30 cellular contexts compared by ENCODE assay signal in the genomic region with DNA sequence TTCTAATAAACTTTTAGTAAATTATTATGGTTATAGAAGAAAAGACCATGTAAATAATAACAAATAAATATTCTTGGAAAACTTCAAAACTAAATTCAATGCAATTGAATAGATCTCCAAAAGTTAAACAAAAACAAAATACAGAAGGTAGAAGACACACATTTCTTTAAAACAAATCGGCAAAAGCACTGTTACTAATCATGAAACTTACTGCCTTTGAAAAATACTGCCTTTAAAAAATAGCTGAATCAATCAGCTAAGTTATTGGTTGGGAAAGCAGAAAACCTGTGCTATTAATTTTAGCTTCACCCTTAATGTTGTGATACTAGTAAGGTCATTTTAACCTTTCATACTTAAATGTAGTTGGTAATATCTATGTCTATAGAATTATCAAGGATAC. TPM values are rescaled to one million over a fixed set of nuclear protein-coding genes. Genes with fewer than 3 reads are reported as not detected.
A peak's percentile ranks its signal among the peaks of the same experiment; 100 is the strongest.
DNase-seq lines count a peak whose midpoint lies in the region; ATAC-seq and TF ChIP-seq lines count a peak whose summit lies in the region.
"Had no signal": no experiment of that assay in that cellular context is flagged by ENCODE, and none has a peak within 500 bp of the region (broad histone marks: within the 10 kb centered on the region; RNA-seq: fewer than 3 reads in every experiment).

No MANE protein-coding gene starts in this region.

- in situ Hi-C loops in GM18951 (cut with MboI; ENCODE audit: low sequenced_read_pairs, unreplicated experiment) = no loop called here

- ATAC-seq in activated CD8-positive, alpha-beta T cell treated with anti-CD3 and anti-CD28 coated beads for 36 hours = no peak
- no peak for ATAC-seq in memory B cell (ENCODE audit: low read depth)
- no peak for ATAC-seq in GM18867 (IDR thresholded peaks at IDR 0.05; ENCODE audit: unreplicated experiment)
- no peak for ATAC-seq in GM19035 (IDR thresholded peaks at IDR 0.05; ENCODE audit: unreplicated experiment)
- ATAC-seq: left lung, sciatic nerve had no signal

- peak; percentile 19 for TF ChIP-seq POLR2A in GM18951 (IDR thresholded peaks at IDR 0.05; ENCODE audit: extremely low read depth, insufficient read depth, insufficient read length)

- TF ChIP-seq CTCF in activated CD8-positive, alpha-beta T cell treated with anti-CD3 and anti-CD28 coated beads for 36 hours (IDR thresholded peaks at IDR 0.05) = no peak

- DNase-seq in activated T-cell treated with anti-CD3 and anti-CD28 coated beads, Interleukin-2, amount 50 U/mL, for 24 hours = no peak
- no peak for DNase-seq in activated T-cell treated with anti-CD3 and anti-CD28 coated beads, Interleukin-2, amount 50 U/mL, for 1 hour
- DNase-seq in activated CD8-positive, alpha-beta T cell treated with anti-CD3 and anti-CD28 coated beads for 36 hours = no peak
- no peak for DNase-seq in memory B cell (ENCODE audit: low spot score in 2 of 2)
- DNase-seq in stimulated activated naive CD4-positive, alpha-beta T cell (lab: John Stamatoyannopoulos, UW) = no peak
- DNase-seq: ACHN; activated CD4-positive, alpha-beta T cell treated with anti-CD3 and anti-CD28 coated beads, Interleukin-2, amount 50 U/mL, for 1 hour; activated naive CD4-positive, alpha-beta T cell; amygdala; Caco-2; effector CD4-positive, alpha-beta T cell; GDM1; glutamatergic neuron; H7; left lung; NCI-H1048; NCI-H1694; NCI-H2171 treated with DMSO at 0.1 percent for 48 hours; NCI-H524; stimulated activated naive CD4-positive, alpha-beta T cell treated with Interleukin-2 at 50 U/mL for 16 hours had no signal

- H3K27me3 Mint-ChIP-seq in activated T-cell treated with anti-CD3 and anti-CD28 coated beads, Interleukin-2, amount 50 U/mL, for 24 hours = no peaks in the 10 kb centered on the region
- H3K27me3 Mint-ChIP-seq in activated CD8-positive, alpha-beta T cell treated with anti-CD3 and anti-CD28 coated beads for 36 hours = no peaks in the 10 kb centered on the region
- H3K27me3 Mint-ChIP-seq in memory B cell = no peaks in the 10 kb centered on the region
- H3K27me3 Mint-ChIP-seq: IgD-negative memory B cell had no signal

- peak overlapping the region; percentile 63 for H3K4me3 Mint-ChIP-seq in activated T-cell treated with anti-CD3 and anti-CD28 coated beads, Interleukin-2, amount 50 U/mL, for 24 hours
- peak overlapping the region; percentile 49 for H3K4me3 Mint-ChIP-seq in activated CD8-positive, alpha-beta T cell treated with anti-CD3 and anti-CD28 coated beads for 36 hours
- H3K4me3 Mint-ChIP-seq in memory B cell = peak overlapping the region; percentile 55

- no peak overlapping the region for H3K27ac Mint-ChIP-seq in activated T-cell treated with anti-CD3 and anti-CD28 coated beads, Interleukin-2, amount 50 U/mL, for 24 hours
- no peak overlapping the region for H3K27ac Mint-ChIP-seq in activated CD8-positive, alpha-beta T cell treated with anti-CD3 and anti-CD28 coated beads for 36 hours
- peak overlapping the region; percentile 4 for H3K27ac Mint-ChIP-seq in memory B cell
- H3K27ac Mint-ChIP-seq: IgD-negative memory B cell had no signal

- CTCF ChIA-PET in activated CD8-positive, alpha-beta T cell treated with anti-CD3 and anti-CD28 coated beads for 36 hours (lab: Charles Lee) = interaction anchor here (1.9 kb wide), 1 partner anchor 9 kb away, joined by 5 read pairs; no protein-coding TSS in a partner anchor

- peaks cover 61% of the 10 kb centered on the region for H3K4me1 Mint-ChIP-seq in activated T-cell treated with anti-CD3 and anti-CD28 coated beads, Interleukin-2, amount 50 U/mL, for 24 hours (ENCODE audit: low read depth)
- H3K4me1 Mint-ChIP-seq in activated CD8-positive, alpha-beta T cell treated with anti-CD3 and anti-CD28 coated beads for 36 hours (ENCODE audit: low read depth) = peaks cover 46% of the 10 kb centered on the region
- peaks cover 7% of the 10 kb centered on the region for H3K4me1 Mint-ChIP-seq in memory B cell

- intact Hi-C loops in activated CD8-positive, alpha-beta T cell treated with anti-CD3 and anti-CD28 coated beads for 36 hours (cut with micrococcal nuclease) = no loop called here

- H3K9me3 Mint-ChIP-seq in activated T-cell treated with anti-CD3 and anti-CD28 coated beads, Interleukin-2, amount 50 U/mL, for 24 hours = no peaks in the 10 kb centered on the region
- no peaks in the 10 kb centered on the region for H3K9me3 Mint-ChIP-seq in activated CD8-positive, alpha-beta T cell treated with anti-CD3 and anti-CD28 coated beads for 36 hours
- H3K9me3 Mint-ChIP-seq in memory B cell = no peaks in the 10 kb centered on the region
- H3K9me3 Mint-ChIP-seq: IgD-negative memory B cell had no signal

- peaks cover 42% of the 10 kb centered on the region for H3K36me3 Mint-ChIP-seq in activated T-cell treated with anti-CD3 and anti-CD28 coated beads, Interleukin-2, amount 50 U/mL, for 24 hours (ENCODE audit: low read depth)
- peaks cover 32% of the 10 kb centered on the region for H3K36me3 Mint-ChIP-seq in activated CD8-positive, alpha-beta T cell treated with anti-CD3 and anti-CD28 coated beads for 36 hours (ENCODE audit: low read depth)
- peaks cover 3% of the 10 kb centered on the region for H3K36me3 Mint-ChIP-seq in memory B cell
- H3K36me3 Mint-ChIP-seq: IgD-negative memory B cell had no signal

- POLR2A ChIA-PET in activated CD8-positive, alpha-beta T cell treated with anti-CD3 and anti-CD28 coated beads for 36 hours (lab: Charles Lee) = interaction anchor here (1.1 to 13.1 kb wide), 4 partner anchors 12 to 29 kb away, joined by 4 to 204 read pairs (median 18); a partner anchor contains a TSS

RNA-seq across cellular contexts. Expression of a gene that starts 3.0 kb away (rescaled TPM):
- 1 to 10 TPM; 1.4 to 2.2 TPM for total RNA-seq in activated CD8-positive, alpha-beta T cell treated with anti-CD3 and anti-CD28 coated beads for 36 hours
- total RNA-seq: Caco-2, epithelial cell of proximal tubule, H7, mesenteric fat pad, prostate gland, temporal lobe had no signal

RNA-seq across cellular contexts. Expression of a gene that starts 12.0 kb away (rescaled TPM):
- 100 to 1,000 TPM; 190 to 198 TPM for total RNA-seq in activated CD8-positive, alpha-beta T cell treated with anti-CD3 and anti-CD28 coated beads for 36 hours

RNA-seq across cellular contexts. Expression of a gene that starts 37.3 kb away (rescaled TPM):
- total RNA-seq in activated CD8-positive, alpha-beta T cell treated with anti-CD3 and anti-CD28 coated beads for 36 hours = not detected
- total RNA-seq: Caco-2, epithelial cell of proximal tubule, H7, left lung, mesenteric fat pad, prostate gland, sciatic nerve, temporal lobe, ureter had no signal

RNA-seq across cellular contexts. Expression of a gene that starts 58.7 kb away (rescaled TPM):
- total RNA-seq in activated CD8-positive, alpha-beta T cell treated with anti-CD3 and anti-CD28 coated beads for 36 hours = 10 to 100 TPM; 40.5 to 45.3 TPM
